In the genomic region with DNA sequence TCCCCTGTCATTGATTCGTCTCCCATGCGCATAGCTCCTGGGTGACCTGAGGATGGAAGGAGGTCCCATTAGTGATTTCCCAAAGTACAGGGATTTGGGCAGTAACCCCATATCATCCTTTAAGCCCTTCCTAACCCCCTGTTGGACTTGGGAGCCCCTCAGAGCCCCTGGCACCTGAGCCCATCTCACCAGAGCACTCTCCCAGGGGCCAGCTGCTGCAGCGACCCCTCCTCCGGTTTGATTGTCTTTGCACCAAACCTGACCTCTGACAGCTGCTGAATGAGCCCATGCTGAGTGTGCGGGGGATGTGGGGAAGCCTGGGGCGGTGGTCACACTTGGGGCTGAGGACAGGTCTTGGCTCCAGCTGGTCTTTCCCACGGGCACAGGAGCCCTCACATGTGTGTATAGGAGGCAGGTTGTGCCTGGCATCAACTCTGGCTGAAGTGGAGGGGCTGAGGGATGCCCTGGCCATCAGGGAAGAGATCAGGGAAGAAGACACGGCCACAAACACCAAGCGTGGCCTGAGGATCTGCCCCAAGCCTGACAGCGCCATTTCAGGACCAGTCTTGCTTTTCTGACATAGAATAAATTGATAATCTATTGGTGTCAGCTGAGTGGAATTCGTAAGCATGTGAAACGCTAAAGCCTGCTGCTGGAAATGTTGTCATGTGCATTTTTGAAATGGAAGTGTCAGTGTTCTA, we compare ENCODE assay signal across 20 cellular contexts.
DNase-seq lines count a peak whose midpoint lies in the region; TF ChIP-seq lines count a peak whose summit lies in the region.
"Had no signal": no experiment of that assay in that cellular context is flagged by ENCODE, and none has a peak within 500 bp of the region (broad histone marks: within the 10 kb centered on the region; RNA-seq: fewer than 3 reads in every experiment).

No MANE protein-coding gene starts in this region.

- H3K4me3 ChIP-seq in right atrium auricular region = no peak overlapping the region
- H3K4me3 ChIP-seq: HAP-1 had no signal

- intact Hi-C loops in cardiac septum (cut with DNase I) = no loop called here
- intact Hi-C loops in posterior vena cava (cut with DNase I) = loop anchor here in 1 of 2 donors (2.0 kb wide), 1 partner anchor 69 kb away; no protein-coding TSS in a partner anchor

- no peak overlapping the region for H3K27ac ChIP-seq in right atrium auricular region
- H3K27ac ChIP-seq: KMS-11 had no signal

- H3K9me3 ChIP-seq in right atrium auricular region = peaks cover 0 to 2% of the 10 kb centered on the region in 2 donors
- H3K9me3 ChIP-seq: BE2C, HAP-1 had no signal

- H3K27me3 ChIP-seq in right atrium auricular region = no peaks in the 10 kb centered on the region

- H3K4me1 ChIP-seq in right atrium auricular region = peaks cover 0 to 15% of the 10 kb centered on the region in 2 donors
- H3K4me1 ChIP-seq: BE2C, HAP-1 had no signal

- no peak for TF ChIP-seq CTCF in right atrium auricular region (IDR thresholded peaks at IDR 0.05)

- DNase-seq in right atrium auricular region (ENCODE audit: low spot score) (peak; percentile 26), cardiac septum (ENCODE audit: low spot score) (no peak), islet precursor cell (peak; percentile 29), posterior vena cava (ENCODE audit: low spot score) (peak; percentile 37), DMS 273 (lab: John Stamatoyannopoulos, UW; ENCODE audit: unreplicated experiment) (no peak), NCI-H748 treated with DMSO at 0.1 percent for 48 hours (lab: John Stamatoyannopoulos, UW) (no peak), NCI-H446 (lab: John Stamatoyannopoulos, UW) (no peak), NCI-H1930 (lab: John Stamatoyannopoulos, UW) (no peak)
- DNase-seq: BE2C; CD4-positive, CD25-positive, alpha-beta regulatory T cell; COR-L47; NCI-H1436; NCI-H2029; NCI-H2171 treated with DMSO at 0.1 percent for 48 hours; NCI-H446 treated with DMSO at 0.1 percent for 48 hours; NCI-H69; NK-92 treated with Interleukin-12 subunit alpha and Interleukin-12 subunit beta, amount 100 ng/mL, for 24 hours; SHP77 had no signal

- H3K36me3 ChIP-seq in right atrium auricular region = no peaks in the 10 kb centered on the region
- H3K36me3 ChIP-seq: BE2C, HAP-1 had no signal

Comparison
In these comparisons a context has a peak if more than half of its experiments do, and no peak if none do; other contexts are left out.
1. DNase-seq: peak in right atrium auricular region (single experiment), islet precursor cell (single experiment) and posterior vena cava (single experiment); none in cardiac septum (single experiment), DMS 273 (single experiment), NCI-H748 treated with DMSO at 0.1 percent for 48 hours (single experiment), NCI-H446 (0 of 2) and NCI-H1930 (0 of 2).